ENCODE assay signal across 26 cellular contexts in genomic region chr13:29494520-29494919, GRCh38.
"Had no signal": no experiment of that assay in that cellular context is flagged by ENCODE, and none has a peak within 500 bp of the region (broad histone marks: within the 10 kb centered on the region; RNA-seq: fewer than 3 reads in every experiment).

No MANE protein-coding gene starts in this region.

- H3K4me2 ChIP-seq: smooth muscle cell had no signal

- H3K4me1 ChIP-seq: right lobe of liver had no signal

- H3K36me3 Mint-ChIP-seq: immature natural killer cell; mesothelial cell of epicardium; naive B cell; natural killer cell; stimulated activated naive B cell treated with anti-CD40 and anti-IgM and Interleukin-4, amounts not matched to agents 10 μg/mL and 1 μg/mL and 100 μg/mL, for 72 hours had no signal

- H3K27me3 Mint-ChIP-seq: naive B cell; stimulated activated naive B cell treated with anti-CD40 and anti-IgM and Interleukin-4, amounts not matched to agents 10 μg/mL and 1 μg/mL and 100 μg/mL, for 72 hours had no signal

- H3K4me3 Mint-ChIP-seq: immature natural killer cell; mesothelial cell of epicardium; natural killer cell; stimulated activated naive B cell treated with anti-CD40 and anti-IgM and Interleukin-4, amounts not matched to agents 10 μg/mL and 1 μg/mL and 100 μg/mL, for 72 hours; stimulated activated naive CD8-positive, alpha-beta T cell treated with anti-CD3 and anti-CD28 coated beads, Interleukin-15, Interleukin-2, amounts not matched to agents 100 ng/mL and 50 ng/mL, for 24 hours had no signal

- ATAC-seq: natural killer cell had no signal

- H3K27me3 ChIP-seq: ovary, right atrium auricular region, right lobe of liver, suprapubic skin, uterus had no signal

- DNase-seq: hypothalamus; immature natural killer cell; kidney; left colon; left lung; lower lobe of right lung; mammary epithelial cell; mesendoderm; natural killer cell; right lobe of liver; stimulated activated CD4-positive, alpha-beta T cell treated with anti-CD3 and anti-CD28 coated beads, Interleukin-12 subunit alpha, Interleukin-12 subunit beta, amount 100 ng/mL, for 4 hours; stimulated activated CD4-positive, alpha-beta T cell treated with anti-CD3 and anti-CD28 coated beads, Interleukin-15, amount 100 ng/mL, for 24 hours; stimulated activated CD4-positive, alpha-beta T cell treated with anti-CD3 and anti-CD28 coated beads, Interleukin-2, amount 100 ng/mL, for 24 hours; stimulated activated CD4-positive, alpha-beta T cell treated with anti-CD3 and anti-CD28 coated beads, Interleukin-4, amount 100 ng/mL, for 1 hour; tibial artery; uterus had no signal

- H3K27ac Mint-ChIP-seq: immature natural killer cell; mesothelial cell of epicardium; natural killer cell; progenitor cell of endocrine pancreas; stimulated activated naive B cell treated with anti-CD40 and anti-IgM and Interleukin-4, amounts not matched to agents 10 μg/mL and 1 μg/mL and 100 μg/mL, for 72 hours; stimulated activated naive CD8-positive, alpha-beta T cell treated with anti-CD3 and anti-CD28 coated beads, Interleukin-15, Interleukin-2, amounts not matched to agents 100 ng/mL and 50 ng/mL, for 24 hours had no signal

- H3K27ac ChIP-seq: left lung, lower lobe of right lung, ovary, right atrium auricular region, right lobe of liver, suprapubic skin, thoracic aorta, tibial artery, uterus had no signal

- H3K4me1 Mint-ChIP-seq: immature natural killer cell had no signal

- H3K4me3 ChIP-seq: left lung, lower lobe of right lung, ovary, right atrium auricular region, right lobe of liver, smooth muscle cell, suprapubic skin, thoracic aorta, tibial artery, uterus had no signal

- H3K9me3 ChIP-seq: left lung, lower lobe of right lung, ovary, right atrium auricular region, right lobe of liver, suprapubic skin, thoracic aorta, tibial artery, uterus had no signal

- H3K9me3 Mint-ChIP-seq: immature natural killer cell; mesothelial cell of epicardium; naive B cell; natural killer cell; stimulated activated naive B cell treated with anti-CD40 and anti-IgM and Interleukin-4, amounts not matched to agents 10 μg/mL and 1 μg/mL and 100 μg/mL, for 72 hours; stimulated activated naive CD8-positive, alpha-beta T cell treated with anti-CD3 and anti-CD28 coated beads, Interleukin-15, Interleukin-2, amounts not matched to agents 100 ng/mL and 50 ng/mL, for 24 hours had no signal

- H3K36me3 ChIP-seq: left lung, lower lobe of right lung, ovary, right lobe of liver, suprapubic skin, tibial artery, uterus had no signal
